Comparison of ENCODE assay signal across 1 cellular context in genomic region chr3:46923559-46924350, GRCh38.
TF ChIP-seq lines count a peak whose summit lies in the region.

No MANE protein-coding gene starts in this region.

TF ChIP-seq in HepG2, 621 proteins besides CTCF, POLR2A, EP300 and RAD21 (continued from another document):
- TF ChIP-seq, protein P1, sequence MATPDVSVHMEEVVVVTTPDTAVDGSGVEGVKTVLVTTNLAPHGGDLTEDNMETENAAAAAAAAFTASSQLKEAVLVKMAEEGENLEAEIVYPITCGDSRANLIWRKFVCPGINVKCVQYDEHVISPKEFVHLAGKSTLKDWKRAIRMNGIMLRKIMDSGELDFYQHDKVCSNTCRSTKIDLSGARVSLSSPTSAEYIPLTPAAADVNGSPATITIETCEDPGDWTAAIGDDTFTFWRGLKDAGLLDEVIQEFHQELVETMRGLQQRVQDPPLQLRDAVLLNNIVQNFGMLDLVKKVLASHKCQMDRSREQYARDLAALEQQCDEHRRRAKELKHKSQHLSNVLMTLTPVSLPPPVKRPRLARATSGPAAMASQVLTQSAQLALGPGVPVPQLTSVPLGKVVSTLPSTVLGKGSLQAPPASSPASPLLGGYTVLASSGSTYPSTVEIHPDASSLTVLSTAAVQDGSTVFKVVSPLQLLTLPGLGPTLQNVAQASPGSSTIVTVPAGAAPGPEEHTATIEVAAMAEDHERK (CRISPR knock-in tag; IDR thresholded peaks at IDR 0.05; ENCODE audit: low read depth): no peak
- TF ChIP-seq, protein P2, sequence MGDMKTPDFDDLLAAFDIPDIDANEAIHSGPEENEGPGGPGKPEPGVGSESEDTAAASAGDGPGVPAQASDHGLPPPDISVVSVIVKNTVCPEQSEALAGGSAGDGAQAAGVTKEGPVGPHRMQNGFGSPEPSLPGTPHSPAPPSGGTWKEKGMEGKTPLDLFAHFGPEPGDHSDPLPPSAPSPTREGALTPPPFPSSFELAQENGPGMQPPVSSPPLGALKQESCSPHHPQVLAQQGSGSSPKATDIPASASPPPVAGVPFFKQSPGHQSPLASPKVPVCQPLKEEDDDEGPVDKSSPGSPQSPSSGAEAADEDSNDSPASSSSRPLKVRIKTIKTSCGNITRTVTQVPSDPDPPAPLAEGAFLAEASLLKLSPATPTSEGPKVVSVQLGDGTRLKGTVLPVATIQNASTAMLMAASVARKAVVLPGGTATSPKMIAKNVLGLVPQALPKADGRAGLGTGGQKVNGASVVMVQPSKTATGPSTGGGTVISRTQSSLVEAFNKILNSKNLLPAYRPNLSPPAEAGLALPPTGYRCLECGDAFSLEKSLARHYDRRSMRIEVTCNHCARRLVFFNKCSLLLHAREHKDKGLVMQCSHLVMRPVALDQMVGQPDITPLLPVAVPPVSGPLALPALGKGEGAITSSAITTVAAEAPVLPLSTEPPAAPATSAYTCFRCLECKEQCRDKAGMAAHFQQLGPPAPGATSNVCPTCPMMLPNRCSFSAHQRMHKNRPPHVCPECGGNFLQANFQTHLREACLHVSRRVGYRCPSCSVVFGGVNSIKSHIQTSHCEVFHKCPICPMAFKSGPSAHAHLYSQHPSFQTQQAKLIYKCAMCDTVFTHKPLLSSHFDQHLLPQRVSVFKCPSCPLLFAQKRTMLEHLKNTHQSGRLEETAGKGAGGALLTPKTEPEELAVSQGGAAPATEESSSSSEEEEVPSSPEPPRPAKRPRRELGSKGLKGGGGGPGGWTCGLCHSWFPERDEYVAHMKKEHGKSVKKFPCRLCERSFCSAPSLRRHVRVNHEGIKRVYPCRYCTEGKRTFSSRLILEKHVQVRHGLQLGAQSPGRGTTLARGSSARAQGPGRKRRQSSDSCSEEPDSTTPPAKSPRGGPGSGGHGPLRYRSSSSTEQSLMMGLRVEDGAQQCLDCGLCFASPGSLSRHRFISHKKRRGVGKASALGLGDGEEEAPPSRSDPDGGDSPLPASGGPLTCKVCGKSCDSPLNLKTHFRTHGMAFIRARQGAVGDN (CRISPR knock-in tag; IDR thresholded peaks at IDR 0.05): peak; percentile 67
- TF ChIP-seq TFE3 (CRISPR knock-in tag; IDR thresholded peaks at IDR 0.05): no peak
- TF ChIP-seq, protein P3, sequence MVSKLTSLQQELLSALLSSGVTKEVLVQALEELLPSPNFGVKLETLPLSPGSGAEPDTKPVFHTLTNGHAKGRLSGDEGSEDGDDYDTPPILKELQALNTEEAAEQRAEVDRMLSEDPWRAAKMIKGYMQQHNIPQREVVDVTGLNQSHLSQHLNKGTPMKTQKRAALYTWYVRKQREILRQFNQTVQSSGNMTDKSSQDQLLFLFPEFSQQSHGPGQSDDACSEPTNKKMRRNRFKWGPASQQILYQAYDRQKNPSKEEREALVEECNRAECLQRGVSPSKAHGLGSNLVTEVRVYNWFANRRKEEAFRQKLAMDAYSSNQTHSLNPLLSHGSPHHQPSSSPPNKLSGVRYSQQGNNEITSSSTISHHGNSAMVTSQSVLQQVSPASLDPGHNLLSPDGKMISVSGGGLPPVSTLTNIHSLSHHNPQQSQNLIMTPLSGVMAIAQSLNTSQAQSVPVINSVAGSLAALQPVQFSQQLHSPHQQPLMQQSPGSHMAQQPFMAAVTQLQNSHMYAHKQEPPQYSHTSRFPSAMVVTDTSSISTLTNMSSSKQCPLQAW (CRISPR knock-in tag; IDR thresholded peaks at IDR 0.05): 0 out of 2 replicates have a peak, but pooled peaks have one; percentile 21
- TF ChIP-seq RBM39 (IDR thresholded peaks at IDR 0.05; ENCODE audit: low read depth, low read length, poor library complexity, severe bottlenecking): peak; percentile 32
